In the genomic region with DNA sequence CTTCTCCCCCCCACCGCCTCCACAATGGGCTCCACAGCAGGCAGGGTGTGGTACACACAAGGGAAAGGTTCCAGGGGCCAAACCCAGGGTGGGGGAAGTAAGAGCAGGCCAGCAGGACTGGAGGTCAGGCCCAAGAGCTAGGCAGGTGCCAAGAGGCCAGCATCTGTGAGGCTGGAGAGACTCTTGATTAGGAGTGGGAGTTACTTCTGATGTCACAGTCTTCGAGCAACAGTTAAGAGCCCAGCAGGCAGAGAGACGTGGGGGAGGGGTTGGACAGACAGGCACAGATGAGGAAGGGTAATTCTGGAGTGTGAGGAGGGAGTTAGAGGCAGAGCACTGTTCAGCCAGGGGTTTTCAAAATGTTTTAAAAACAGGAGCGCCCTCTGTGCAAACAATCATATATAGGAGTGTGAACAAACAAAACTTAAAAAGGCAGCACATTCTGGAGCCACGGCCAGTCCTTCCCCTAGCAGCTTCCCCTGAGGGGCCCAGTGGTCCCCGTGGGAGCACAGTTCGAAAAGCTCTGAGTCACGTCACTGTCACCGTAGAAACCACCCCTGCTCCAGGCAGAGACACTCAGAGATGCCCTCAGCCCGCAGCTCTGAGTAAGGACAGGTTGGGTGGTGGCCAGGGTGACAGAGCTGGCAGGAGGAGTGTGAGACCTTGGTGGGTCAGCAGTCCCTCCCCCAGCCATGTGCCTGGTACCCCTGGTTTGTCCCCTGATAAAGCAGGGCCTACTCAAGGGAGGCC, we compare ENCODE assay signal across 8 cellular contexts. TPM values are rescaled to one million over a fixed set of nuclear protein-coding genes. Genes with fewer than 3 reads are reported as not detected.
DNase-seq lines count a peak whose midpoint lies in the region; ATAC-seq and TF ChIP-seq lines count a peak whose summit lies in the region.

No MANE protein-coding gene starts in this region.

- no peak overlapping the region for H3K4me3 ChIP-seq in right atrium auricular region
- H3K4me3 ChIP-seq in spleen: no peak overlapping the region

- H3K27ac ChIP-seq in right atrium auricular region (peak overlapping the region; percentile 90 to 98), spleen (peak overlapping the region; percentile 27 to 80 (median 71))

- no peaks in the 10 kb centered on the region for H3K9me3 Mint-ChIP-seq in activated naive CD4-positive, alpha-beta T cell treated with anti-CD3 and anti-CD28 coated beads, Interleukin-2, amount 50 U/mL, for 72 hours

- H3K27me3 ChIP-seq in right atrium auricular region (no peaks in the 10 kb centered on the region), spleen (replicated peaks in 1 of 7) (no peaks in the 10 kb centered on the region)

- intact Hi-C loops in spleen (cut with DNase I; ENCODE audit: low total_unique reads): no loop called here

- H3K27ac Mint-ChIP-seq in activated naive CD4-positive, alpha-beta T cell treated with anti-CD3 and anti-CD28 coated beads, Interleukin-2, amount 50 U/mL, for 72 hours: peak overlapping the region in 1 of 2 donors; percentile 95

- TF ChIP-seq POLR2A in spleen (IDR thresholded peaks at IDR 0.05): no peak
- no peak for TF ChIP-seq POLR2A in GM18505 (IDR thresholded peaks at IDR 0.05; ENCODE audit: borderline replicate concordance, extremely low read depth, insufficient read depth, insufficient read length)

- no peak for TF ChIP-seq CTCF in right atrium auricular region (IDR thresholded peaks at IDR 0.05)
- no peak for TF ChIP-seq CTCF in spleen (IDR thresholded peaks at IDR 0.05 in 8 of 11, conservative IDR thresholded peaks at IDR 0.05 in 3 of 11)

- DNase-seq in AG20443 (ENCODE audit: low spot score) (peak; percentile 90), NCI-H1436 treated with DMSO at 0.1 percent for 48 hours (lab: John Stamatoyannopoulos, UW) (peak; percentile 82), right atrium auricular region (ENCODE audit: low spot score) (peak; percentile 85), spleen (peak; percentile 77), NK-92 (lab: John Stamatoyannopoulos, UW; ENCODE audit: unreplicated experiment) (no peak)
- no peak for DNase-seq in activated naive CD4-positive, alpha-beta T cell treated with anti-CD3 and anti-CD28 coated beads, Interleukin-2, amount 50 U/mL, for 72 hours (ENCODE audit: low spot score in 2 of 2)

- H3K9me3 ChIP-seq in right atrium auricular region: no peaks in the 10 kb centered on the region
- H3K9me3 ChIP-seq in spleen: no peaks in the 10 kb centered on the region

- H3K36me3 Mint-ChIP-seq in activated naive CD4-positive, alpha-beta T cell treated with anti-CD3 and anti-CD28 coated beads, Interleukin-2, amount 50 U/mL, for 72 hours: no peaks in the 10 kb centered on the region

- H3K36me3 ChIP-seq in right atrium auricular region (no peaks in the 10 kb centered on the region), spleen (peaks cover 0 to 55% (median 25%) of the 10 kb centered on the region in 6 donors)

- H3K4me1 ChIP-seq in right atrium auricular region: peaks cover 0 to 36% of the 10 kb centered on the region in 2 donors
- peaks cover 17 to 53% (median 36%) of the 10 kb centered on the region in 6 donors for H3K4me1 ChIP-seq in spleen

- 23 to 28% (median 25%) methylated on average over 8 to 10 of the region's 10 CpGs for WGBS in spleen, 5 donors

- ATAC-seq in GM19025 (IDR thresholded peaks at IDR 0.05; ENCODE audit: low read depth, unreplicated experiment): peak; percentile 44
- ATAC-seq in activated naive CD4-positive, alpha-beta T cell treated with anti-CD3 and anti-CD28 coated beads, Interleukin-2, amount 50 U/mL, for 72 hours: peak; percentile 44 to 57
- no peak for ATAC-seq in GM18505 (IDR thresholded peaks at IDR 0.05; ENCODE audit: unreplicated experiment)

RNA-seq across cellular contexts. Expression of a gene that starts 55.6 kb away (rescaled TPM):
- total RNA-seq in activated naive CD4-positive, alpha-beta T cell treated with anti-CD3 and anti-CD28 coated beads, Interleukin-2, amount 50 U/mL, for 72 hours: 10 to 100 TPM; 16.2 to 18.8 TPM
- total RNA-seq in right atrium auricular region: 10 to 100 TPM; 20.0 to 28.3 TPM
- total RNA-seq in spleen: 10 to 100 TPM; 21.2 to 40.4 (median 35.0) TPM
- 10 to 100 TPM in 1 of 3 donors, 1 to 10 TPM in 2; 6.0 to 14.8 (median 7.7) TPM for polyA plus RNA-seq in spleen

Comparison
In these comparisons a context has a peak if more than half of its experiments do, and no peak if none do; other contexts are left out.
1. DNase-seq: peak in AG20443 (single experiment), NCI-H1436 treated with DMSO at 0.1 percent for 48 hours (single experiment), right atrium auricular region (single experiment) and spleen (single experiment); none in activated naive CD4-positive, alpha-beta T cell treated with anti-CD3 and anti-CD28 coated beads, Interleukin-2, amount 50 U/mL, for 72 hours (0 of 2) and NK-92 (single experiment).